ENCODE assay signal across 16 cellular contexts in the genomic region with DNA sequence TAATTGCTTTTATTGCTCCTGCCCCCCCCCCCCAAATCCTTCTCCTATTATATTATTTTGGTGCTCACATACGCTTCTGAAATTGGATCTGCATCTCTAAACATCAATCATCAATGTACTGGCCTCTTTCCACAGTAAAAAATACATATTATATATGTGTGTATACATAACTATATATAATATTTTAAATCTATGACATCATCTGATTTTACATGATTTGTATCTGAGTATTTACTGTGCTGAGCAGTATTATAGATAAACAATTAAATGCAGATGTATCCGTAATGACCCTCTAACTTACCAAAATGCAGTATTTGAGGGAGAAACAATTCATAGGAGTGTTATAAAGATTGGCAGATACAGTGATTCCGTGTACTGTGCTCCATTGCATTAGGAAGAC. TPM values are rescaled to one million over a fixed set of nuclear protein-coding genes. Genes with fewer than 3 reads are reported as not detected.
DNase-seq lines count a peak whose midpoint lies in the region; ATAC-seq, FAIRE-seq and TF ChIP-seq lines count a peak whose summit lies in the region.
"Had no signal": no experiment of that assay in that cellular context is flagged by ENCODE, and none has a peak within 500 bp of the region (broad histone marks: within the 10 kb centered on the region; RNA-seq: fewer than 3 reads in every experiment).

No MANE protein-coding gene starts in this region.

- H3K4me1 Mint-ChIP-seq in T-helper 2 cell treated with Interferon-gamma antibody and Interleukin-4, amounts not matched to agents 5 μg/mL and 100 μg/mL, for 36 hours (ENCODE audit: low read depth), result no peaks in the 10 kb centered on the region

- no peaks in the 10 kb centered on the region for H4K20me1 ChIP-seq in osteoblast (ENCODE audit: insufficient read depth, low read length)

- intact Hi-C loops in esophagus muscularis mucosa (cut with DNase I), result no loop called here

- no peak for DNase-seq in BJ (ENCODE audit: low read depth)
- DNase-seq in esophagus muscularis mucosa (ENCODE audit: extremely low spot score), result no peak
- no peak for DNase-seq in osteoblast (ENCODE audit: insufficient read length, low spot score, missing footprints)
- DNase-seq in T-helper 2 cell treated with Interferon-gamma antibody and Interleukin-4, amounts not matched to agents 5 μg/mL and 100 μg/mL, for 36 hours (ENCODE audit: low spot score), result no peak
- no peak for DNase-seq in D721Med (ENCODE audit: insufficient read length, low spot score)
- DNase-seq: activated CD4-positive, alpha-beta T cell treated with anti-CD3 and anti-CD28 coated beads, Interleukin-2, amount 50 U/mL, for 1 hour; activated T-cell treated with anti-CD3 and anti-CD28 coated beads, Interleukin-2, amount 50 U/mL, for 24 hours; adrenal gland; MM.1S; NCI-H2081 treated with DMSO at 0.1 percent for 48 hours; RPMI8226; stimulated activated CD4-positive, alpha-beta T cell treated with anti-CD3 and anti-CD28 coated beads, Interleukin-15, amount 100 ng/mL, for 24 hours had no signal

- peak overlapping the region; percentile 63 for H3K4me3 ChIP-seq in BJ (ENCODE audit: low read depth, low read length)
- peak overlapping the region; percentile 63 for H3K4me3 ChIP-seq in HUES64 (ENCODE audit: low read length)
- peak overlapping the region; percentile 51 to 63 (median 52) for H3K4me3 ChIP-seq in esophagus muscularis mucosa
- peak overlapping the region; percentile 65 for H3K4me3 ChIP-seq in osteoblast (ENCODE audit: insufficient read depth, low read length)

- ATAC-seq in HG03354 (IDR thresholded peaks at IDR 0.05; ENCODE audit: poor library complexity, severe bottlenecking, unreplicated experiment) (no peak), HG03439 (IDR thresholded peaks at IDR 0.05; ENCODE audit: unreplicated experiment) (no peak)

- H3K27ac ChIP-seq in HUES64 (ENCODE audit: low read depth, low read length) (no peak overlapping the region), esophagus muscularis mucosa (replicated peaks in 1 of 4) (no peak overlapping the region), osteoblast (ENCODE audit: low read depth, low read length) (no peak overlapping the region)
- H3K27ac ChIP-seq: adrenal gland, pancreas had no signal

- no peak overlapping the region for H3K9ac ChIP-seq in HUES64 (ENCODE audit: low read depth, low read length)

- H3K4me3 Mint-ChIP-seq in T-helper 2 cell treated with Interferon-gamma antibody and Interleukin-4, amounts not matched to agents 5 μg/mL and 100 μg/mL, for 36 hours, result no peak overlapping the region
- H3K4me3 Mint-ChIP-seq: activated T-cell treated with anti-CD3 and anti-CD28 coated beads, Interleukin-2, amount 50 U/mL, for 24 hours had no signal

- no peaks in the 10 kb centered on the region for H3K9me3 Mint-ChIP-seq in T-helper 2 cell treated with Interferon-gamma antibody and Interleukin-4, amounts not matched to agents 5 μg/mL and 100 μg/mL, for 36 hours
- H3K9me3 Mint-ChIP-seq: activated T-cell treated with anti-CD3 and anti-CD28 coated beads, Interleukin-2, amount 50 U/mL, for 24 hours had no signal

- no peaks in the 10 kb centered on the region for H3K9me3 ChIP-seq in HUES64 (ENCODE audit: insufficient read depth, low read depth, low read length)
- H3K9me3 ChIP-seq in esophagus muscularis mucosa, result no peaks in the 10 kb centered on the region
- no peaks in the 10 kb centered on the region for H3K9me3 ChIP-seq in osteoblast (ENCODE audit: low read depth, low read length)
- H3K9me3 ChIP-seq: adrenal gland, pancreas had no signal

- POLR2A ChIA-PET in BJ (lab: Charles Lee), result no interaction called here

- H3K27ac Mint-ChIP-seq in T-helper 2 cell treated with Interferon-gamma antibody and Interleukin-4, amounts not matched to agents 5 μg/mL and 100 μg/mL, for 36 hours, result no peak overlapping the region
- H3K27ac Mint-ChIP-seq: activated T-cell treated with anti-CD3 and anti-CD28 coated beads, Interleukin-2, amount 50 U/mL, for 24 hours had no signal

- H2AFZ ChIP-seq in osteoblast (ENCODE audit: low read length), result no peak overlapping the region

- CTCF ChIA-PET in BJ (lab: Yijun Ruan, JAX), result no interaction called here

- TF ChIP-seq POLR2A in esophagus muscularis mucosa (IDR thresholded peaks at IDR 0.05; ENCODE audit: low read depth), result no peak

- WGBS in HUES64, result 92% methylated on average over 2 of the region's 3 CpGs
- WGBS in esophagus muscularis mucosa, result 64% methylated on average over 3 of the region's 3 CpGs

- no peak overlapping the region for H3K4me2 ChIP-seq in osteoblast (ENCODE audit: insufficient read depth, low read length)

- FAIRE-seq in D721Med (lab: Jason Lieb, UNC), result no peak
- FAIRE-seq: pancreas had no signal

- no peaks in the 10 kb centered on the region for H3K79me2 ChIP-seq in osteoblast (ENCODE audit: insufficient read depth, low read length)

- H3K27me3 ChIP-seq in BJ (ENCODE audit: control insufficient read depth, insufficient read depth, low read length) (no peaks in the 10 kb centered on the region), HUES64 (ENCODE audit: insufficient read depth, low read length) (peaks cover 46% of the 10 kb centered on the region), esophagus muscularis mucosa (peaks cover 0 to 27% (median 3%) of the 10 kb centered on the region in 4 donors), osteoblast (ENCODE audit: insufficient read depth, low read length) (peaks cover 31% of the 10 kb centered on the region)

- H3K36me3 ChIP-seq in BJ (ENCODE audit: control insufficient read depth, insufficient read depth, low read length) (no peaks in the 10 kb centered on the region), HUES64 (ENCODE audit: insufficient read depth, low read length) (no peaks in the 10 kb centered on the region), esophagus muscularis mucosa (no peaks in the 10 kb centered on the region), osteoblast (ENCODE audit: insufficient read depth, low read length) (no peaks in the 10 kb centered on the region)
- H3K36me3 ChIP-seq: adrenal gland, pancreas had no signal

- TF ChIP-seq EP300 in esophagus muscularis mucosa (IDR thresholded peaks at IDR 0.05), result no peak

- TF ChIP-seq CTCF in BJ (IDR thresholded peaks at IDR 0.05; ENCODE audit: insufficient read depth, low read depth, low read length), result no peak
- TF ChIP-seq CTCF in esophagus muscularis mucosa (IDR thresholded peaks at IDR 0.05), result no peak
- no peak for TF ChIP-seq CTCF in osteoblast (IDR thresholded peaks at IDR 0.05; ENCODE audit: extremely low read depth, low read depth, low read length)
- TF ChIP-seq CTCF in D721Med (IDR thresholded peaks at IDR 0.05; ENCODE audit: insufficient read depth, missing control alignments), result no peak

- H3K27me3 Mint-ChIP-seq in T-helper 2 cell treated with Interferon-gamma antibody and Interleukin-4, amounts not matched to agents 5 μg/mL and 100 μg/mL, for 36 hours (ENCODE audit: low read depth), result peaks cover 30% of the 10 kb centered on the region

- no peaks in the 10 kb centered on the region for H3K4me1 ChIP-seq in HUES64 (ENCODE audit: insufficient read depth, low read length)
- H3K4me1 ChIP-seq in esophagus muscularis mucosa, result peaks cover 4 to 13% (median 11%) of the 10 kb centered on the region in 4 donors
- peaks cover 25% of the 10 kb centered on the region for H3K4me1 ChIP-seq in osteoblast (ENCODE audit: insufficient read depth, low read length)
- H3K4me1 ChIP-seq: adrenal gland, pancreas had no signal

- no peaks in the 10 kb centered on the region for H3K36me3 Mint-ChIP-seq in T-helper 2 cell treated with Interferon-gamma antibody and Interleukin-4, amounts not matched to agents 5 μg/mL and 100 μg/mL, for 36 hours (ENCODE audit: low read depth)

RNA-seq across cellular contexts. Expression of gene PLPPR4, which starts 0.8 kb away (rescaled TPM):
- polyA plus RNA-seq in BJ (2011; rRNA removed), result 16.3 and 17.6 TPM in 2 replicates
- 7.8 and 9.1 TPM in 2 replicates for polyA minus RNA-seq in BJ (2011; rRNA and poly(A)+ RNA removed)
- polyA plus RNA-seq in HUES64 (2013, experiment 1 of 2), result 0.65 TPM
- 1.1 TPM for polyA plus RNA-seq in HUES64 (2013, experiment 2 of 2)
- 1 to 10 TPM in 2 of 4 donors, under 1 TPM in 2; 0.42 to 1.4 (median 1.0) TPM for total RNA-seq in esophagus muscularis mucosa
- total RNA-seq in osteoblast, result 1.5 and 1.8 TPM in 2 replicates
